ENCODE assay signal across 29 cellular contexts in the genomic region with DNA sequence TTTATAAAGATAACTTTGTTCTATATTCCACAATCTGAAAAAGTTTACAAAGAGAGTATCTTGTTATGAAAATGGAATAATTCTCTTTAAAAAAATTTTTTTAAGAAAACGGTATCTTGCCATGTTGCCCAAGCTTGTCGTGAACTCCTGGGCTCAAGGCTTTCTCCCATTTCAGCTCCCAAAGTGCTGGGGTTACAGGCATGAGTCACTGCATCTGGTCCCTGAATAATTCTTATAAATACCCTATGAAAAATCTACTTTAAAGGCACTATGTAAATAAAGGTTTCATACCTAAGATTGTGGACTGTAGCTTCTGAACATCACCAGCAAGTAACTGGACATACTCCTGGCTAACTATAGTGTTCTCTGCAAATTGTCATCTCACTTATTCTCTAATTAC.
"Had no signal": no experiment of that assay in that cellular context is flagged by ENCODE, and none has a peak within 500 bp of the region (broad histone marks: within the 10 kb centered on the region; RNA-seq: fewer than 3 reads in every experiment).

No MANE protein-coding gene starts in this region.

- ATAC-seq: left colon; right lobe of liver; stimulated activated naive CD8-positive, alpha-beta T cell treated with anti-CD3 and anti-CD28 coated beads, Interleukin-15, amount 100 ng/mL, for 72 hours had no signal

- H3K79me2 ChIP-seq: parathyroid adenoma had no signal

- H3K4me3 ChIP-seq: coronary artery, esophagus muscularis mucosa, gastroesophageal sphincter, heart left ventricle, left ventricle myocardium inferior, lung, neural progenitor cell, right lobe of liver, smooth muscle cell, suprapubic skin, transverse colon, vagina had no signal

- H3K9me3 ChIP-seq: esophagus muscularis mucosa, right lobe of liver, transverse colon, vagina had no signal

- H3K27me3 ChIP-seq: esophagus muscularis mucosa, gastroesophageal sphincter, heart left ventricle, neural progenitor cell, right lobe of liver, suprapubic skin, transverse colon, vagina had no signal

- H3K27ac Mint-ChIP-seq: memory B cell; neural progenitor cell; progenitor cell of endocrine pancreas; stimulated activated naive CD8-positive, alpha-beta T cell treated with anti-CD3 and anti-CD28 coated beads, Interleukin-15, amount 100 ng/mL, for 72 hours had no signal

- H3K27ac ChIP-seq: coronary artery, gastroesophageal sphincter, neural progenitor cell, parathyroid adenoma, right lobe of liver, suprapubic skin, vagina had no signal

- H3K4me2 ChIP-seq: neural progenitor cell, smooth muscle cell had no signal

- H3K9ac ChIP-seq: neural progenitor cell, parathyroid adenoma had no signal

- H3K4me3 Mint-ChIP-seq: memory B cell; nephron; neural progenitor cell; stimulated activated naive CD8-positive, alpha-beta T cell treated with anti-CD3 and anti-CD28 coated beads, Interleukin-15, amount 100 ng/mL, for 72 hours had no signal

- H3K27me3 Mint-ChIP-seq: stimulated activated naive CD8-positive, alpha-beta T cell treated with anti-CD3 and anti-CD28 coated beads, Interleukin-15, amount 100 ng/mL, for 72 hours had no signal

- H3K36me3 ChIP-seq: esophagus muscularis mucosa, gastroesophageal sphincter, heart left ventricle, left ventricle myocardium inferior, neural progenitor cell, right lobe of liver, suprapubic skin, transverse colon, vagina had no signal

- H3K4me1 ChIP-seq: esophagus muscularis mucosa, gastroesophageal sphincter, left ventricle myocardium inferior, neural progenitor cell, parathyroid adenoma, right lobe of liver, suprapubic skin, transverse colon, vagina had no signal

- DNase-seq: dermis blood vessel endothelial cell; effector memory CD4-positive, alpha-beta T cell; foreskin fibroblast; hippocampal formation; islet precursor cell; kidney glomerular epithelial cell; left colon; left ventricle myocardium inferior; right lobe of liver; stimulated activated CD4-positive, alpha-beta T cell treated with anti-CD3 and anti-CD28 coated beads, Interleukin-12 subunit alpha, Interleukin-12 subunit beta, amount 100 ng/mL, for 4 hours; stimulated activated CD4-positive, alpha-beta T cell treated with anti-CD3 and anti-CD28 coated beads, Interleukin-1b, Interleukin-23, amount 100 ng/mL, for 48 hours; stimulated activated CD4-positive, alpha-beta T cell treated with anti-CD3 and anti-CD28 coated beads, Interleukin-4, amount 100 ng/mL, for 1 hour; stimulated activated CD8-positive, alpha-beta memory T cell treated with anti-CD3 and anti-CD28 coated beads, Interleukin-4, amount 100 ng/mL, for 48 hours; stimulated activated naive CD4-positive, alpha-beta T cell; stimulated activated naive CD8-positive, alpha-beta T cell treated with anti-CD3 and anti-CD28 coated beads, Interleukin-15, amount 100 ng/mL, for 72 hours; transverse colon had no signal

- H2AFZ ChIP-seq: neural progenitor cell, parathyroid adenoma had no signal
